In the genomic region with DNA sequence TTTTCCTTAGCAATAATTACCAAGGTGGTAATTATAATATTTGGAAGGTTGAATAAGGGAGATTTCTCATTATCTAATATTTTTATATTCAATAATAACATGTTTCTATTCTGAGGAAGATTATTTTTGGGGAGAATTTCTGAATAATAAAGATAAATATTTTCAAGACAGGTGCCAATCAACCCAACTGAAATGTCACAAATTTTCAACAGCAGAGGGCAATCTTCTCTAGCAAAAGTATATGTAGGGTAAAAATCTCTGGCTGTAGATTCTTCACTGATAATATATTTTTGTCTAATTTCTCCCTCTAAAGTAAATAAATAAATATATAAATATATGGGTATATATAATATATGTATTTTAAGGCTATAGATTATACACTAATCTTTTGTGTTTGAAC, we compare ENCODE assay signal across 1 cellular context.
TF ChIP-seq lines count a peak whose summit lies in the region.

No MANE protein-coding gene starts in this region.

TF ChIP-seq in GM12878, 131 proteins besides CTCF, POLR2A, EP300 and RAD21:
- TF ChIP-seq PRDM15 (CRISPR knock-in tag; IDR thresholded peaks at IDR 0.05) (no peak), ZBED1 (IDR thresholded peaks at IDR 0.05; ENCODE audit: borderline replicate concordance) (no peak), PKNOX1 (IDR thresholded peaks at IDR 0.05) (peak; percentile 44; the same call in 1 of the 2 replicates)
TF ChIP-seq in GM12878: peak in this region for 1.
